ENCODE assay signal across 1 cellular context in genomic region chr6:32096394-32097258, GRCh38.
TF ChIP-seq lines count a peak whose summit lies in the region.

No MANE protein-coding gene starts in this region.

TF ChIP-seq in H1, 55 proteins besides CTCF, POLR2A, EP300 and RAD21:
- TF ChIP-seq MAFK (IDR thresholded peaks at IDR 0.05; ENCODE audit: low read depth, low read length) (no peak), GABPA (IDR thresholded peaks at IDR 0.05; ENCODE audit: borderline replicate concordance, insufficient read depth, low read length) (no peak), BACH1 (IDR thresholded peaks at IDR 0.05; ENCODE audit: low read length) (peak; percentile 46; the same call in 1 of the 2 replicates), POU5F1 (IDR thresholded peaks at IDR 0.05; ENCODE audit: low read depth, low read length) (no peak), FOSL1 (IDR thresholded peaks at IDR 0.05; ENCODE audit: insufficient read depth, low read depth, low read length) (no peak)
